In the genomic region with DNA sequence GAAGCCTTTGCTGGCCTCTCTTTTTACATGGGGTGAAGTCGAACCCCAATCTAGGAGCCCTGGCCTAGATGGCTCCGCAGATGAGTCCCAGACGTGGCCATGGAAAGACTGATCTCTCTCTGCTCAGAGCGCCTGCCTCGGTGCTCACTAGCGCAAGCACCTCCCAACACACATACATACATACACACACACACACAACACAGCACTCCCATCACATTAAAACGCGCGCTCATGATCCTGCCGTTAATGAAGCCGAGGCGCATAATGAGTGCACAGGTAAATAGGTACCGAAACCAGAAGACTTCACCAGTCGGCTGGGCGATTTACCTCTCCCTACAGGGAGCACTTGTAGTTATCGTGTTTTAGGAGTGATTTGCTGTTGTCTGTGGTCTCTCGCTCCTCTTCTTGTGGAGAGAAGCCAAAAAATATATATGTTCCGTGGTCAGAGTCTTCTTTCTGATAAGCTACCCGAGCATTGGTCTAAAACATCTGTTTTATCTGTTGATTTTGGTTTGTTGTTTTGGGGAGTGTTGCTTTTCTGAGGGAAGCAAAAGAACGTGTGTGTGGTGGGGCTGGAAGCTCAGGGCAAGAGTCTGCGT, we compare ENCODE assay signal across 8 cellular contexts.
DNase-seq lines count a peak whose midpoint lies in the region; ATAC-seq and TF ChIP-seq lines count a peak whose summit lies in the region.

No MANE protein-coding gene starts in this region.

- H3K9me3 Mint-ChIP-seq in brain = peaks cover 0 to 54% (median 8%) of the 10 kb centered on the region in 5 experiments

- no peaks in the 10 kb centered on the region for H3K9me2 ChIP-seq in GM23248 (ENCODE audit: insufficient read depth)

- peak overlapping the region; percentile 76 for H3K4me2 ChIP-seq in GM23248 (ENCODE audit: unreplicated experiment)

- H3K4me1 Mint-ChIP-seq in brain = peaks cover 4% of the 10 kb centered on the region

- H3K36me3 ChIP-seq in GM23248 (ENCODE audit: low read depth) (no peaks in the 10 kb centered on the region), mucosa of descending colon (ENCODE audit: low read depth) (no peaks in the 10 kb centered on the region)

- H3K4me3 ChIP-seq in GM23248 (peak overlapping the region; percentile 68), mucosa of descending colon (no peak overlapping the region)

- no peaks in the 10 kb centered on the region for H3K9me3 ChIP-seq in GM23248 (ENCODE audit: low read depth)
- no peaks in the 10 kb centered on the region for H3K9me3 ChIP-seq in mucosa of descending colon

- H3K27me3 Mint-ChIP-seq in brain = peaks cover 77% of the 10 kb centered on the region

- in situ Hi-C loops in GM23248 (cut with MboI) = loop anchor here (25.0 kb wide), 1 partner anchor 538 kb away; no protein-coding TSS in a partner anchor

- 23 to 31% methylated on average over 21 of the region's 21 CpGs for WGBS in GM23248 (ENCODE audit: low coverage in 1 of 2, low lambda C conversion rate in 2 of 2, missing lambda C conversion rate in 2 of 2), 2 experiments

- intact Hi-C loops in mucosa of descending colon (cut with DNase I, micrococcal nuclease) = no loop called here

- no peaks in the 10 kb centered on the region for H3K4me1 ChIP-seq in GM23248 (ENCODE audit: insufficient read depth)
- peaks cover 8% of the 10 kb centered on the region for H3K4me1 ChIP-seq in mucosa of descending colon (ENCODE audit: low read depth)

- H3K27ac ChIP-seq in GM23248 = no peak overlapping the region

- no peaks in the 10 kb centered on the region for H4K20me1 ChIP-seq in GM23248 (ENCODE audit: insufficient read depth)

- peak; percentile 32 for ATAC-seq in GM18502 (IDR thresholded peaks at IDR 0.05; ENCODE audit: poor library complexity, unreplicated experiment)
- peak; percentile 13 for ATAC-seq in mucosa of descending colon

- H3K4me3 Mint-ChIP-seq in brain = peak overlapping the region; percentile 88 to 97 (median 94)

- no peak for TF ChIP-seq CTCF in brain (conservative IDR thresholded peaks at IDR 0.05)
- no peak for TF ChIP-seq CTCF in mucosa of descending colon (IDR thresholded peaks at IDR 0.05)

- DNase-seq in GM23248 (no peak), NCI-H2029 (lab: John Stamatoyannopoulos, UW) (peak; percentile 47), mucosa of descending colon (no peak)
- no peak for DNase-seq in stimulated activated CD4-positive, alpha-beta T cell treated with anti-CD3 and anti-CD28 coated beads, Interleukin-4, amount 100 ng/mL, for 24 hours
- DNase-seq in effector CD8-positive, alpha-beta T cell (lab: John Stamatoyannopoulos, UW) = no peak
- no peak for DNase-seq in activated CD4-positive, alpha-beta T cell treated with anti-CD3 and anti-CD28 coated beads for 1 hour

- H3K36me3 Mint-ChIP-seq in brain = peaks cover 86% of the 10 kb centered on the region

- no peaks in the 10 kb centered on the region for H3K79me2 ChIP-seq in GM23248 (ENCODE audit: insufficient read depth)

- H3K27ac Mint-ChIP-seq in brain = peak overlapping the region; percentile 97 to 100 (median 99)

- peak overlapping the region; percentile 78 for H2AFZ ChIP-seq in GM23248

- H3K27me3 ChIP-seq in GM23248 (replicated peaks; ENCODE audit: insufficient read depth) = peaks cover 96% of the 10 kb centered on the region

- no peaks in the 10 kb centered on the region for H3F3A ChIP-seq in GM23248 (ENCODE audit: insufficient read depth)

- no peak overlapping the region for H3K9ac ChIP-seq in GM23248
